Comparison of ENCODE assay signal across 1 cellular context in the genomic region with DNA sequence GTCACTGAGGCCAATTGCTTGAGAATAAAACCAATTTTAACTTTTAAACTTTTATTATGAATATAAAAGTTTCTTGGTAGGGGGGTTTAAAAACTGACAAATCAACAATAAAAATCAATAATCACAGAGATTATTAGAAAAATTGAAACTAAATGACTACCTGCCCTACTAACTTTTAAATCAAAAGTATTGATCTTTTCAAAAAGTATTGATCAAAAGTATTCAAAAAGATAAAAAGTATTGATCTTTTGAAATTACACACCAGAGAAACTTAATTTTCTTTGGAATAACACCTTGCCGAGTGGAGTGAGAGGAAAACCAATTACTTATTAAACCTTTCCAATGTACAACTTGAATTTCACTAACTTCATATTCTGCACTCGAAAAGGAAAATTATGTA.
TF ChIP-seq lines count a peak whose summit lies in the region.

No MANE protein-coding gene starts in this region.

TF ChIP-seq in GM23338, 12 proteins besides CTCF, POLR2A, EP300 and RAD21 (continued from another document):
- TF ChIP-seq, protein P1, sequence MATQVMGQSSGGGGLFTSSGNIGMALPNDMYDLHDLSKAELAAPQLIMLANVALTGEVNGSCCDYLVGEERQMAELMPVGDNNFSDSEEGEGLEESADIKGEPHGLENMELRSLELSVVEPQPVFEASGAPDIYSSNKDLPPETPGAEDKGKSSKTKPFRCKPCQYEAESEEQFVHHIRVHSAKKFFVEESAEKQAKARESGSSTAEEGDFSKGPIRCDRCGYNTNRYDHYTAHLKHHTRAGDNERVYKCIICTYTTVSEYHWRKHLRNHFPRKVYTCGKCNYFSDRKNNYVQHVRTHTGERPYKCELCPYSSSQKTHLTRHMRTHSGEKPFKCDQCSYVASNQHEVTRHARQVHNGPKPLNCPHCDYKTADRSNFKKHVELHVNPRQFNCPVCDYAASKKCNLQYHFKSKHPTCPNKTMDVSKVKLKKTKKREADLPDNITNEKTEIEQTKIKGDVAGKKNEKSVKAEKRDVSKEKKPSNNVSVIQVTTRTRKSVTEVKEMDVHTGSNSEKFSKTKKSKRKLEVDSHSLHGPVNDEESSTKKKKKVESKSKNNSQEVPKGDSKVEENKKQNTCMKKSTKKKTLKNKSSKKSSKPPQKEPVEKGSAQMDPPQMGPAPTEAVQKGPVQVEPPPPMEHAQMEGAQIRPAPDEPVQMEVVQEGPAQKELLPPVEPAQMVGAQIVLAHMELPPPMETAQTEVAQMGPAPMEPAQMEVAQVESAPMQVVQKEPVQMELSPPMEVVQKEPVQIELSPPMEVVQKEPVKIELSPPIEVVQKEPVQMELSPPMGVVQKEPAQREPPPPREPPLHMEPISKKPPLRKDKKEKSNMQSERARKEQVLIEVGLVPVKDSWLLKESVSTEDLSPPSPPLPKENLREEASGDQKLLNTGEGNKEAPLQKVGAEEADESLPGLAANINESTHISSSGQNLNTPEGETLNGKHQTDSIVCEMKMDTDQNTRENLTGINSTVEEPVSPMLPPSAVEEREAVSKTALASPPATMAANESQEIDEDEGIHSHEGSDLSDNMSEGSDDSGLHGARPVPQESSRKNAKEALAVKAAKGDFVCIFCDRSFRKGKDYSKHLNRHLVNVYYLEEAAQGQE (IDR thresholded peaks at IDR 0.05; ENCODE audit: unreplicated experiment): no peak
